25 cellular contexts compared by ENCODE assay signal in genomic region chr1:87766737-87767136, GRCh38.
DNase-seq lines count a peak whose midpoint lies in the region; ATAC-seq and TF ChIP-seq lines count a peak whose summit lies in the region.
"Had no signal": no experiment of that assay in that cellular context is flagged by ENCODE, and none has a peak within 500 bp of the region (broad histone marks: within the 10 kb centered on the region; RNA-seq: fewer than 3 reads in every experiment).

No MANE protein-coding gene starts in this region.

- peak overlapping the region; percentile 11 for H2AFZ ChIP-seq in mammary epithelial cell (ENCODE audit: low read depth, low read length)

- intact Hi-C loops in mammary epithelial cell (cut with micrococcal nuclease) (no loop called here), prostate gland (cut with DNase I) (no loop called here), left lung (cut with DNase I) (no loop called here)

- DNase-seq in AG20443 (ENCODE audit: low spot score) (peak; percentile 7), HPDE6-E6E7 (ENCODE audit: extremely low spot score) (peak; percentile 38), mammary epithelial cell (peak; percentile 18), foreskin fibroblast (peak; percentile 15 to 49), prostate gland (ENCODE audit: low spot score) (no peak), COLO829 (ENCODE audit: low spot score) (no peak), left lung (no peak)
- DNase-seq: activated CD4-positive, alpha-beta T cell treated with anti-CD3 and anti-CD28 coated beads, Interleukin-2, amount 50 U/mL, for 1 hour; activated naive CD8-positive, alpha-beta T cell treated with anti-CD3 and anti-CD28 coated beads for 36 hours; CD4-positive, alpha-beta memory T cell; cortex of kidney; DMS79; H9; NCI-H1417; NCI-H526; nephron progenitor cell; posterior cingulate gyrus; small intestine; stimulated activated naive CD8-positive, alpha-beta T cell treated with anti-CD3 and anti-CD28 coated beads, Interleukin-15, Interleukin-2, amounts not matched to agents 100 U/mL and 50 U/mL, for 24 hours; T-helper 1 cell; transverse colon had no signal

- no peak overlapping the region for H3K4me2 ChIP-seq in mammary epithelial cell (ENCODE audit: insufficient read depth, low read depth, low read length)

- H3K9me3 ChIP-seq in mammary epithelial cell (replicated peaks; ENCODE audit: insufficient read depth, low read length) (no peaks in the 10 kb centered on the region), prostate gland (no peaks in the 10 kb centered on the region), left lung (no peaks in the 10 kb centered on the region)
- H3K9me3 ChIP-seq: transverse colon had no signal

- H3K27ac ChIP-seq in mammary epithelial cell (ENCODE audit: insufficient read depth, low read depth, low read length) (no peak overlapping the region), prostate gland (no peak overlapping the region), left lung (no peak overlapping the region)
- H3K27ac ChIP-seq: transverse colon had no signal

- H3K27me3 ChIP-seq in mammary epithelial cell (ENCODE audit: insufficient read depth, low read length) (no peaks in the 10 kb centered on the region), prostate gland (replicated peaks; ENCODE audit: insufficient read depth) (no peaks in the 10 kb centered on the region), left lung (no peaks in the 10 kb centered on the region)
- H3K27me3 ChIP-seq: transverse colon had no signal

- no peak for ATAC-seq in HG03342 (IDR thresholded peaks at IDR 0.05; ENCODE audit: unreplicated experiment)
- ATAC-seq in left lung, result no peak
- ATAC-seq: activated T-helper 17 cell treated with anti-CD3 and anti-CD28 coated beads, Interleukin-2, amount 50 U/mL, for 72 hours; left lobe of liver; Right ventricle myocardium inferior; stimulated activated naive CD8-positive, alpha-beta T cell treated with anti-CD3 and anti-CD28 coated beads, Interleukin-15, Interleukin-2, amounts not matched to agents 100 U/mL and 50 U/mL, for 24 hours had no signal

- dilution Hi-C loops in mammary epithelial cell (cut with HindIII; ENCODE audit: low sequenced_read_pairs), result no loop called here

- 100% methylated on average over 1 of the region's 1 CpG for WGBS in mammary epithelial cell (ENCODE audit: low coverage, missing lambda C conversion rate)
- WGBS in prostate gland, result 81% methylated on average over 1 of the region's 1 CpG

- TF ChIP-seq CTCF in mammary epithelial cell (conservative IDR thresholded peaks at IDR 0.05 in 1 of 2, IDR thresholded peaks at IDR 0.05 in 1 of 2; ENCODE audit: extremely low read depth in 1 of 2, insufficient read depth in 1 of 2, low read depth in 1 of 2, low read length in 2 of 2) (no peak), foreskin fibroblast (IDR thresholded peaks at IDR 0.05; ENCODE audit: low read depth, low read length) (no peak), prostate gland (IDR thresholded peaks at IDR 0.05) (no peak), left lung (IDR thresholded peaks at IDR 0.05) (no peak)

- CTCF ChIA-PET in mammary epithelial cell (lab: Charles Lee; ENCODE audit: low non-redundant PET), result no interaction called here

- H4K20me1 ChIP-seq in mammary epithelial cell (ENCODE audit: insufficient read depth, low read length), result no peaks in the 10 kb centered on the region

- H3K79me2 ChIP-seq in mammary epithelial cell (ENCODE audit: insufficient read depth, low read length), result no peaks in the 10 kb centered on the region

- H3K4me3 ChIP-seq in mammary epithelial cell (replicated peaks in 1 of 3; ENCODE audit: insufficient read depth in 1 of 3, low read depth in 2 of 3, low read length in 3 of 3) (no peak overlapping the region), foreskin fibroblast (ENCODE audit: low read depth in 1 of 2, low read length in 2 of 2) (no peak overlapping the region), prostate gland (no peak overlapping the region), left lung (no peak overlapping the region)
- H3K4me3 ChIP-seq: transverse colon had no signal

- H3K9ac ChIP-seq in mammary epithelial cell (ENCODE audit: insufficient read depth, low read length), result no peak overlapping the region

- no TSS peak for BruUV-seq in mammary epithelial cell (replicated peaks; lab: Mats Ljungman, UMichigan)

- no peaks in the 10 kb centered on the region for H3K36me3 ChIP-seq in mammary epithelial cell (ENCODE audit: insufficient read depth, low read length)
- H3K36me3 ChIP-seq in prostate gland, result no peaks in the 10 kb centered on the region
- no peaks in the 10 kb centered on the region for H3K36me3 ChIP-seq in left lung
- H3K36me3 ChIP-seq: transverse colon had no signal

- in situ Hi-C loops in mammary epithelial cell (cut with MboI; ENCODE audit: low sequenced_read_pairs in 2 of 2), result no loop called here

- no peak for TF ChIP-seq POLR2A in prostate gland (IDR thresholded peaks at IDR 0.05)

- no peaks in the 10 kb centered on the region for H3K4me1 ChIP-seq in mammary epithelial cell (ENCODE audit: insufficient read depth, low read length)
- H3K4me1 ChIP-seq in prostate gland (replicated peaks), result no peaks in the 10 kb centered on the region
- no peaks in the 10 kb centered on the region for H3K4me1 ChIP-seq in left lung
- H3K4me1 ChIP-seq: transverse colon had no signal

Comparison
In these comparisons a context has a peak if more than half of its experiments do, and no peak if none do; other contexts are left out.
1. DNase-seq: peak in AG20443 (single experiment), HPDE6-E6E7 (single experiment), mammary epithelial cell (single experiment) and foreskin fibroblast (2 of 2); none in prostate gland (single experiment), COLO829 (single experiment) and left lung (0 of 2).